In genomic region chr2:62109554-62109953, GRCh38 we compare ENCODE assay signal across 1 cellular context.
TF ChIP-seq lines count a peak whose summit lies in the region.

No MANE protein-coding gene starts in this region.

TF ChIP-seq in HEK293, 187 proteins besides CTCF, POLR2A, EP300 and RAD21 (continued from another document):
- TF ChIP-seq ZNF362 (tag by site-specific recombination; IDR thresholded peaks at IDR 0.05) (peak; percentile 59; the same call in 1 of the 2 replicates), GLI4 (tag by site-specific recombination; IDR thresholded peaks at IDR 0.05) (no peak)
